In the genomic region with DNA sequence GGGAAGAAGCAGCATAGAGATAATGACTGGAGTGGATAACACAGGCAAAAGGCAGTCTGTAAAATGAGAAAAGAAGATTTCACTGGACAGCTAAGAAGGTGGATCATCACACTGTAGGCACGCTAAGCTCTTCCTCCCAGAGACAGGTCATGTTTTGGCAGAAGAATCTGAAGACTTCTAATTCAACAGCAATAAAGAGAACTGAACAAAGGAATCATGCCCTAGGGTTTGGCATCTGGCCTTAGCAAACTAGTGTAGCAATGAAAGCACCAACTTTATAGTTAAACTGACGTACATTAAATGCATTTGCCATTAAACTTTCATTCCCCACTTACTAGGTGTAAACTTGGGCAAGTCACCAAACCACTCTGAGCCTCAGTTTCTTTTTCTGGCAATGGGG, we compare ENCODE assay signal across 23 cellular contexts.
"Had no signal": no experiment of that assay in that cellular context is flagged by ENCODE, and none has a peak within 500 bp of the region (broad histone marks: within the 10 kb centered on the region; RNA-seq: fewer than 3 reads in every experiment).

No MANE protein-coding gene starts in this region.

- DNase-seq: dermis blood vessel endothelial cell; effector memory CD4-positive, alpha-beta T cell; foreskin fibroblast; gastrocnemius medialis; head of caudate nucleus; kidney; mesendoderm; midbrain; naive thymus-derived CD4-positive, alpha-beta T cell; stimulated activated CD4-positive, alpha-beta T cell treated with anti-CD3 and anti-CD28 coated beads, Interleukin-15, amount 100 ng/mL, for 24 hours; stimulated activated CD4-positive, alpha-beta T cell treated with anti-CD3 and anti-CD28 coated beads, Interleukin-4, amount 100 ng/mL, for 1 hour; stimulated activated naive CD4-positive, alpha-beta T cell treated with Interleukin-2 at 50 U/mL for 16 hours; stomach; thyroid gland; trophoblast cell had no signal

- H3K27ac ChIP-seq: coronary artery, gastrocnemius medialis, neural progenitor cell, parathyroid adenoma, right atrium auricular region, skin epidermis, stomach, thyroid gland, vagina had no signal

- H3K9me3 ChIP-seq: gastrocnemius medialis, right atrium auricular region, stomach, thyroid gland, vagina had no signal

- ATAC-seq: gastrocnemius medialis; left lobe of liver; naive thymus-derived CD4-positive, alpha-beta T cell; stimulated activated effector memory CD8-positive, alpha-beta T cell treated with anti-CD3 and anti-CD28 coated beads, Interleukin-12 subunit alpha, Interleukin-12 subunit beta, amount 100 ng/mL, for 72 hours had no signal

- H3K36me3 ChIP-seq: gastrocnemius medialis, neural progenitor cell, right atrium auricular region, stomach, thyroid gland, vagina had no signal

- H3K4me1 ChIP-seq: gastrocnemius medialis, neural progenitor cell, parathyroid adenoma, right atrium auricular region, stomach, thyroid gland, vagina had no signal

- H3K27me3 ChIP-seq: gastrocnemius medialis, neural progenitor cell, right atrium auricular region, stomach, thyroid gland, vagina had no signal

- H3K4me3 ChIP-seq: coronary artery, gastrocnemius medialis, neural progenitor cell, right atrium auricular region, skin epidermis, stomach, thyroid gland, vagina had no signal
